20 cellular contexts compared by ENCODE assay signal in genomic region chr7:2499719-2500430, GRCh38. TPM values are rescaled to one million over a fixed set of nuclear protein-coding genes. Genes with fewer than 3 reads are reported as not detected.
"Had no signal": no experiment of that assay in that cellular context is flagged by ENCODE, and none has a peak within 500 bp of the region (broad histone marks: within the 10 kb centered on the region; RNA-seq: fewer than 3 reads in every experiment).

No MANE protein-coding gene starts in this region.

- H3K4me1 ChIP-seq: uterus had no signal

- H3K36me3 Mint-ChIP-seq: activated CD8-positive, alpha-beta memory T cell treated with anti-CD3 and anti-CD28 coated beads, Interleukin-2, amount 10 ng/mL, durations not matched to agents 7 days and 5 days; activated naive CD4-positive, alpha-beta T cell treated with anti-CD3 and anti-CD28 coated beads, Interleukin-2, amount 50 U/mL, for 72 hours had no signal

- H3K9me3 ChIP-seq: esophagus squamous epithelium, neutrophil, right atrium auricular region, uterus had no signal

- DNase-seq: activated CD4-positive, alpha-beta T cell treated with anti-CD3 and anti-CD28 coated beads, Interleukin-2, amount 50 U/mL, for 4 hours; activated CD4-positive, CD25-positive, alpha-beta regulatory T cell treated with anti-CD3 and anti-CD28 coated beads, Interleukin-2, amount 50 U/mL, for 72 hours; activated CD8-positive, alpha-beta memory T cell treated with anti-CD3 and anti-CD28 coated beads, Interleukin-2, amount 10 ng/mL, durations not matched to agents 7 days and 5 days; activated effector memory CD4-positive, alpha-beta T cell treated with Interleukin-2 at 50 U/mL for 16 hours; activated T-cell treated with anti-CD3 and anti-CD28 coated beads, Interleukin-2, amount 50 U/mL, for 24 hours; cerebellar nuclear complex; dermis blood vessel endothelial cell; esophagus squamous epithelium; foreskin fibroblast; glutamatergic neuron; small intestine; uterus had no signal

- H3K27ac ChIP-seq: esophagus squamous epithelium, neutrophil, right atrium auricular region, uterus had no signal

- H3K4me3 ChIP-seq: esophagus squamous epithelium, right atrium auricular region, uterus had no signal

- H3K27me3 ChIP-seq: right atrium auricular region, uterus had no signal

- H3K4me1 Mint-ChIP-seq: activated CD8-positive, alpha-beta memory T cell treated with anti-CD3 and anti-CD28 coated beads, Interleukin-2, amount 10 ng/mL, durations not matched to agents 7 days and 5 days had no signal

- H3K36me3 ChIP-seq: esophagus squamous epithelium, neutrophil, right atrium auricular region, uterus had no signal

- ATAC-seq: activated CD8-positive, alpha-beta memory T cell treated with anti-CD3 and anti-CD28 coated beads, Interleukin-2, amount 10 ng/mL, durations not matched to agents 7 days and 5 days; activated naive CD4-positive, alpha-beta T cell treated with anti-CD3 and anti-CD28 coated beads, Interleukin-2, amount 50 U/mL, for 72 hours had no signal

- H3K4me3 Mint-ChIP-seq: activated CD8-positive, alpha-beta memory T cell treated with anti-CD3 and anti-CD28 coated beads, Interleukin-2, amount 10 ng/mL, durations not matched to agents 7 days and 5 days; activated T-cell treated with anti-CD3 and anti-CD28 coated beads, Interleukin-2, amount 50 U/mL, for 24 hours had no signal

- H3K9me3 Mint-ChIP-seq: activated naive CD4-positive, alpha-beta T cell treated with anti-CD3 and anti-CD28 coated beads, Interleukin-2, amount 50 U/mL, for 72 hours; activated T-cell treated with anti-CD3 and anti-CD28 coated beads, Interleukin-2, amount 50 U/mL, for 24 hours had no signal

- H3K27ac Mint-ChIP-seq: activated CD8-positive, alpha-beta memory T cell treated with anti-CD3 and anti-CD28 coated beads, Interleukin-2, amount 10 ng/mL, durations not matched to agents 7 days and 5 days; activated naive CD4-positive, alpha-beta T cell treated with anti-CD3 and anti-CD28 coated beads, Interleukin-2, amount 50 U/mL, for 72 hours; activated T-cell treated with anti-CD3 and anti-CD28 coated beads, Interleukin-2, amount 50 U/mL, for 24 hours had no signal

RNA-seq across cellular contexts. Expression of gene GRIFIN, which starts 23.7 kb away (rescaled TPM):
- total RNA-seq: activated CD8-positive, alpha-beta memory T cell treated with anti-CD3 and anti-CD28 coated beads, Interleukin-2, amount 10 ng/mL, durations not matched to agents 7 days and 5 days; activated naive CD4-positive, alpha-beta T cell treated with anti-CD3 and anti-CD28 coated beads, Interleukin-2, amount 50 U/mL, for 72 hours; dermis blood vessel endothelial cell; esophagus squamous epithelium; liver; myocyte; right atrium auricular region; T-helper 2 cell treated with Interferon-gamma antibody and Interleukin-4, amounts not matched to agents 100 ng/mL and 5 ng/mL, for 36 hours; uterus had no signal
- polyA plus RNA-seq: keratinocyte, liver, small intestine, thymus had no signal
